14 cellular contexts compared by ENCODE assay signal in the genomic region with DNA sequence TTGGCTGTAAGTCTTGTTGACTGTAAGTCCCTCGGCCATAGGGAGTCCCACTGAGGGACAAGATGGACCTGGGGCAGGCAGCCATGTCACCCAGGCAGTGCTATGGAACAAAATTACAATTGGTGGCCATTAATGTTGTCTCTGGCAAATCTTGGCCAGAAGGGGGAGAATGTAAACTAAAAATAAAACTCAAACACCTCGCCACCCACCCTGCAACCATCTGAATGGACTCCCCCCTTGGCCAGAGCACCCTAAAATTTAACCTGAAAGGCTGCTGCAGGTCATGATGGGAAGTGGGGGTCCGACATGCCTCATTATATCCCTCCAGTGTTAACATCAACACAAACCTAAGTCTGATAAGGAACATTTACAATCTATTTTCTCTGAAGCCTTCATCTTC. TPM values are rescaled to one million over a fixed set of nuclear protein-coding genes. Genes with fewer than 3 reads are reported as not detected.
DNase-seq lines count a peak whose midpoint lies in the region; TF ChIP-seq lines count a peak whose summit lies in the region.
"Had no signal": no experiment of that assay in that cellular context is flagged by ENCODE, and none has a peak within 500 bp of the region (broad histone marks: within the 10 kb centered on the region; RNA-seq: fewer than 3 reads in every experiment).

No MANE protein-coding gene starts in this region.

- WGBS in esophagus squamous epithelium, 2 donors = 43 to 54% methylated on average over 3 of the region's 3 CpGs

- no peak overlapping the region for H2AFZ ChIP-seq in PC-9

- H3K9me2 ChIP-seq in PC-9 (ENCODE audit: insufficient read depth) = no peaks in the 10 kb centered on the region

- H3K4me1 ChIP-seq in PC-9 (replicated peaks; ENCODE audit: insufficient read depth) = no peaks in the 10 kb centered on the region
- no peaks in the 10 kb centered on the region for H3K4me1 ChIP-seq in HAP-1
- no peaks in the 10 kb centered on the region for H3K4me1 ChIP-seq in esophagus squamous epithelium
- H3K4me1 ChIP-seq: BLaER1 treated with 17β-estradiol and CSF1 and Interleukin-3, amounts not matched to agents 10 nM and 100 nM had no signal

- no peak overlapping the region for H3K4me2 ChIP-seq in PC-9
- H3K4me2 ChIP-seq: BLaER1 treated with 17β-estradiol and CSF1 and Interleukin-3, amounts not matched to agents 10 nM and 100 nM had no signal

- H3F3A ChIP-seq in PC-9 (ENCODE audit: insufficient read depth, low read depth) = no peaks in the 10 kb centered on the region

- TF ChIP-seq CTCF in PC-9 (conservative IDR thresholded peaks at IDR 0.05) (0 out of 2 replicates have a peak, but pooled peaks have one; percentile 17), fibroblast of villous mesenchyme (IDR thresholded peaks at IDR 0.05; ENCODE audit: insufficient read depth, low read depth, low read length) (peak; percentile 12), esophagus squamous epithelium (IDR thresholded peaks at IDR 0.05) (no peak)

- H3K79me2 ChIP-seq in PC-9 (ENCODE audit: low read depth) = no peaks in the 10 kb centered on the region

- DNase-seq in H7 (peak; percentile 11), PC-9 (no peak), fibroblast of villous mesenchyme (ENCODE audit: low read depth) (no peak), HAP-1 (ENCODE audit: low spot score in 2 of 2) (no peak), esophagus squamous epithelium (lab: John Stamatoyannopoulos, UW) (no peak), foreskin melanocyte (no peak)
- DNase-seq in activated CD4-positive, alpha-beta T cell treated with anti-CD3 and anti-CD28 coated beads for 1 hour = no peak
- DNase-seq: Karpas-422, NCI-H1417 treated with DMSO at 0.1 percent for 48 hours, NCI-H2029, NCI-H2171 treated with DMSO at 0.1 percent for 48 hours, NCI-H510A, SHP77 had no signal

- H3K36me3 ChIP-seq in H7 (replicated peaks; ENCODE audit: control insufficient read depth, insufficient read depth, low read length) (peaks cover 1% of the 10 kb centered on the region; the same call in 1 of the 2 replicates), PC-9 (ENCODE audit: low read depth) (no peaks in the 10 kb centered on the region), HAP-1 (replicated peaks) (no peaks in the 10 kb centered on the region), esophagus squamous epithelium (no peaks in the 10 kb centered on the region)
- H3K36me3 ChIP-seq: BLaER1 treated with 17β-estradiol and CSF1 and Interleukin-3, amounts not matched to agents 10 nM and 100 nM had no signal

- H3K9me3 ChIP-seq in PC-9 (ENCODE audit: insufficient read depth, low read depth) = no peaks in the 10 kb centered on the region; the same call in 1 of the 2 replicates
- peaks cover 5% of the 10 kb centered on the region for H3K9me3 ChIP-seq in HAP-1
- H3K9me3 ChIP-seq in esophagus squamous epithelium = no peaks in the 10 kb centered on the region

- CTCF ChIA-PET in PC-9 (lab: Charles Lee) = no interaction called here

- in situ Hi-C loops in HAP-1 (cut with MboI; ENCODE audit: low sequenced_read_pairs) = no loop called here

- no TSS peak for BruUV-seq in PC-9 (replicated peaks; lab: Mats Ljungman, UMichigan)

- intact Hi-C loops in PC-9 (cut with micrococcal nuclease; ENCODE audit: unreplicated experiment) = no loop called here
- intact Hi-C loops in esophagus squamous epithelium (cut with DNase I) = no loop called here

- H3K4me3 ChIP-seq in H7 (ENCODE audit: insufficient read depth, low read depth, low read length) (no peak overlapping the region), PC-9 (no peak overlapping the region), fibroblast of villous mesenchyme (ENCODE audit: low read depth, low read length) (no peak overlapping the region), HAP-1 (no peak overlapping the region), esophagus squamous epithelium (no peak overlapping the region)
- H3K4me3 ChIP-seq: BLaER1 treated with 17β-estradiol and CSF1 and Interleukin-3, amounts not matched to agents 10 nM and 100 nM had no signal

- no peaks in the 10 kb centered on the region for H3K27me3 ChIP-seq in H7 (ENCODE audit: control insufficient read depth, insufficient read depth, low read length)
- H3K27me3 ChIP-seq in PC-9 (ENCODE audit: insufficient read depth, low read depth) = peaks cover 23% of the 10 kb centered on the region
- H3K27me3 ChIP-seq in HAP-1 (ENCODE audit: low read depth) = no peaks in the 10 kb centered on the region
- no peaks in the 10 kb centered on the region for H3K27me3 ChIP-seq in esophagus squamous epithelium
- H3K27me3 ChIP-seq: BLaER1 treated with 17β-estradiol and CSF1 and Interleukin-3, amounts not matched to agents 10 nM and 100 nM had no signal

- no peaks in the 10 kb centered on the region for H4K20me1 ChIP-seq in PC-9 (ENCODE audit: insufficient read depth)
- H4K20me1 ChIP-seq: BLaER1 treated with 17β-estradiol and CSF1 and Interleukin-3, amounts not matched to agents 10 nM and 100 nM had no signal

- no peak for TF ChIP-seq POLR2A in esophagus squamous epithelium (IDR thresholded peaks at IDR 0.05)

- POLR2A ChIA-PET in PC-9 (lab: Charles Lee; ENCODE audit: unreplicated experiment) = no interaction called here

- H3K27ac ChIP-seq in PC-9 (no peak overlapping the region), esophagus squamous epithelium (no peak overlapping the region)
- H3K27ac ChIP-seq: BLaER1 treated with 17β-estradiol and CSF1 and Interleukin-3, amounts not matched to agents 10 nM and 100 nM had no signal

RNA-seq across cellular contexts. Expression of a gene that starts 8.2 kb away (rescaled TPM):
- 32.9 and 37.2 TPM in 2 replicates for total RNA-seq in H7 (2014; rRNA removed; shearing (Covaris generic))
- total RNA-seq in PC-9 (2021) (not detected in 2 replicates), fibroblast of villous mesenchyme (14.8 and 16.4 TPM in 2 replicates), esophagus squamous epithelium (1 to 10 TPM in 3 of 4 donors, under 1 TPM in 1; 0.88 to 9.2 (median 3.3) TPM)

RNA-seq across cellular contexts. Expression of a gene that starts 20.5 kb away (rescaled TPM):
- total RNA-seq in H7 (2014; rRNA removed; shearing (Covaris generic)) = 23.1 and 24.0 TPM in 2 replicates
- not detected in 2 replicates for total RNA-seq in PC-9 (2021)
- 7.7 and 7.8 TPM in 2 replicates for total RNA-seq in fibroblast of villous mesenchyme
- total RNA-seq in esophagus squamous epithelium = 10 to 100 TPM; 17.8 to 34.4 (median 20.9) TPM

RNA-seq across cellular contexts. Expression of a gene that starts 23.2 kb away (rescaled TPM):
- total RNA-seq in H7 (2014; rRNA removed; shearing (Covaris generic)) = 143 and 174 TPM in 2 replicates
- 107 and 142 TPM in 2 replicates for total RNA-seq in PC-9 (2021)
- 51.2 and 75.1 TPM in 2 replicates for total RNA-seq in fibroblast of villous mesenchyme
- 10 to 100 TPM; 28.2 to 63.8 (median 51.3) TPM for total RNA-seq in esophagus squamous epithelium

RNA-seq across cellular contexts. Expression of a gene that starts 28.1 kb away (rescaled TPM):
- total RNA-seq in H7 (2014; rRNA removed; shearing (Covaris generic)) = 0.31 TPM in 1 of 2 replicates, not detected in the other
- not detected in 2 replicates for total RNA-seq in PC-9 (2021)
- not detected in 2 replicates for total RNA-seq in fibroblast of villous mesenchyme
- not detected for total RNA-seq in esophagus squamous epithelium

RNA-seq across cellular contexts. Expression of a gene that starts 32.4 kb away (rescaled TPM):
- total RNA-seq in H7 (2014; rRNA removed; shearing (Covaris generic)) = 0.14 TPM in 1 of 2 replicates, not detected in the other
- total RNA-seq in PC-9 (2021) (not detected in 2 replicates), fibroblast of villous mesenchyme (not detected in 2 replicates), esophagus squamous epithelium (not detected)

Comparison
In these comparisons a context has a peak if more than half of its experiments do, and no peak if none do; other contexts are left out.
1. CTCF ChIP-seq: peak in PC-9 (single experiment) and fibroblast of villous mesenchyme (single experiment); none in esophagus squamous epithelium (0 of 6).